In the genomic region with DNA sequence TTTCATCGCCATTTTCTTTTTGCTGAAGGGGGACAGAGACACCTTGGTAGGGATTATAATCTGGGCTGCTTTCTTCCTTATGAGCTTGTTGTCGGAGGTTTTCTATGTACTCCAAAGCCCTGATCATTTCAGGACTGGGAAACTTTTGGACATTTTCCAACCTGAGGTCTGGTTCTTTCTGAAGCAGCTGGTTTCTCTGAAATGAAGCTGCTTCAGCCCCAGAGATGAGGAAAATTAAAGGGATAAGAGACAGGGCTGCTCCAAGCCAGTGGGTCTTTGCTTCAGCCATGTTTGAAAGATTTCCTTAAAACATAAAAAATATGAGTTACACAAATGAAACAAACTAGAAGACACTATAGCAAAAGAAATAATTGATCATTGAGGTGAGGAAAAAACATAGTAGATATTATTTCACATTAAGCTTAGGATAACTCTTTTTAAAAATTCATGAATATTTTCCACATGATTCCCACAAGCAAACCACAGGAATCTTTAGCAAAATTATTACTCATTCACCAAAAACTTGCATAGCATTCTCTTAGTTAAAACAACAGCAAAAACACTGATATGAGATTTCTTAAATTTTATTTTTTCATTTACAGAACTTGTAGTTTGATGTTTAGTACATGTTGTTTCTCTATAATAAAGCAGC, we compare ENCODE assay signal across 17 cellular contexts. TPM values are rescaled to one million over a fixed set of nuclear protein-coding genes. Genes with fewer than 3 reads are reported as not detected.
DNase-seq lines count a peak whose midpoint lies in the region; ATAC-seq and TF ChIP-seq lines count a peak whose summit lies in the region.
"Had no signal": no experiment of that assay in that cellular context is flagged by ENCODE, and none has a peak within 500 bp of the region (broad histone marks: within the 10 kb centered on the region; RNA-seq: fewer than 3 reads in every experiment).

No MANE protein-coding gene starts in this region.

- no peak overlapping the region for H2BK15ac ChIP-seq in mesenchymal stem cell (ENCODE audit: low read depth, poor library complexity, severe bottlenecking)

- WGBS in mesenchymal stem cell, result 64% methylated on average over 2 of the region's 2 CpGs

- peaks cover 5% of the 10 kb centered on the region for H3K4me1 Mint-ChIP-seq in activated CD4-positive, alpha-beta memory T cell treated with anti-CD3 and anti-CD28 coated beads, Interleukin-2, amount 10 ng/mL, durations not matched to agents 7 days and 5 days
- H3K4me1 Mint-ChIP-seq: activated CD4-positive, alpha-beta T cell treated with anti-CD3 and anti-CD28 coated beads for 36 hours; stimulated activated naive CD8-positive, alpha-beta T cell treated with anti-CD3 and anti-CD28 coated beads, Interleukin-15, amount 100 ng/mL, for 72 hours had no signal

- H4K8ac ChIP-seq in mesenchymal stem cell (ENCODE audit: low read length), result no peak overlapping the region

- H3K4me1 ChIP-seq in BE2C (peaks cover 40% of the 10 kb centered on the region), mesenchymal stem cell (ENCODE audit: control insufficient read depth, insufficient read depth, low read depth, low read length) (no peaks in the 10 kb centered on the region)

- peak overlapping the region; percentile 80 for H3K9ac ChIP-seq in mesenchymal stem cell (ENCODE audit: low read length)

- ATAC-seq in HG03045 (IDR thresholded peaks at IDR 0.05; ENCODE audit: unreplicated experiment), result no peak
- ATAC-seq: activated CD4-positive, alpha-beta T cell treated with anti-CD3 and anti-CD28 coated beads for 36 hours; activated T-cell treated with anti-CD3 and anti-CD28 coated beads, Interleukin-2, amount 50 U/mL, for 72 hours; K562; stimulated activated naive CD8-positive, alpha-beta T cell treated with anti-CD3 and anti-CD28 coated beads, Interleukin-15, amount 100 ng/mL, for 72 hours had no signal

- peak overlapping the region; percentile 94 for H3K27ac ChIP-seq in mesenchymal stem cell (ENCODE audit: low read length, poor library complexity, severe bottlenecking)
- H3K27ac ChIP-seq: cardiac muscle cell had no signal

- no peak overlapping the region for H4K91ac ChIP-seq in mesenchymal stem cell (ENCODE audit: low read length)

- H3K4me3 ChIP-seq in BE2C (ENCODE audit: low read depth, low read length) (peak overlapping the region; percentile 92), cardiac fibroblast (replicated peaks in 1 of 2; ENCODE audit: low read depth in 2 of 2, low read length in 2 of 2) (no peak overlapping the region), mesenchymal stem cell (ENCODE audit: insufficient read depth in 1 of 2, low read depth in 1 of 2, low read length in 2 of 2) (peak overlapping the region in 1 of 2 experiments; percentile 16)
- H3K4me3 ChIP-seq: cardiac muscle cell, K562 had no signal

- H2BK120ac ChIP-seq in mesenchymal stem cell (ENCODE audit: low read depth, low read length), result peak overlapping the region; percentile 35

- H3K27me3 ChIP-seq in BE2C (no peaks in the 10 kb centered on the region), mesenchymal stem cell (ENCODE audit: control insufficient read depth in 1 of 2, insufficient read depth in 1 of 2, low read length in 2 of 2) (no peaks in the 10 kb centered on the region)

- H2BK5ac ChIP-seq in mesenchymal stem cell (ENCODE audit: low read depth, low read length, poor library complexity, severe bottlenecking), result peak overlapping the region; percentile 49

- peaks cover 38% of the 10 kb centered on the region for H3K36me3 ChIP-seq in BE2C
- no peaks in the 10 kb centered on the region for H3K36me3 ChIP-seq in mesenchymal stem cell (ENCODE audit: control insufficient read depth in 1 of 2, insufficient read depth in 2 of 2, low read depth in 1 of 2, low read length in 2 of 2)
- H3K36me3 ChIP-seq: cardiac muscle cell had no signal

- TF ChIP-seq CTCF in BE2C (IDR thresholded peaks at IDR 0.05; ENCODE audit: low read depth, low read length), result no peak
- no peak for TF ChIP-seq CTCF in cardiac fibroblast (IDR thresholded peaks at IDR 0.05; ENCODE audit: low read depth, low read length)

- peak overlapping the region; percentile 93 for H2AK5ac ChIP-seq in mesenchymal stem cell (ENCODE audit: low read length, severe bottlenecking)

- H3K9me3 Mint-ChIP-seq in activated CD4-positive, alpha-beta memory T cell treated with anti-CD3 and anti-CD28 coated beads, Interleukin-2, amount 10 ng/mL, durations not matched to agents 7 days and 5 days, result no peaks in the 10 kb centered on the region
- H3K9me3 Mint-ChIP-seq: activated T-cell treated with anti-CD3 and anti-CD28 coated beads, Interleukin-2, amount 50 U/mL, for 72 hours; stimulated activated naive CD8-positive, alpha-beta T cell treated with anti-CD3 and anti-CD28 coated beads, Interleukin-15, amount 100 ng/mL, for 72 hours had no signal

- CTCF ChIA-PET in activated CD4-positive, alpha-beta memory T cell treated with anti-CD3 and anti-CD28 coated beads, Interleukin-2, amount 10 ng/mL, durations not matched to agents 7 days and 5 days (lab: Charles Lee), result no interaction called here

- H3K27me3 Mint-ChIP-seq in activated CD4-positive, alpha-beta memory T cell treated with anti-CD3 and anti-CD28 coated beads, Interleukin-2, amount 10 ng/mL, durations not matched to agents 7 days and 5 days, result no peaks in the 10 kb centered on the region
- H3K27me3 Mint-ChIP-seq: activated CD4-positive, alpha-beta T cell treated with anti-CD3 and anti-CD28 coated beads for 36 hours had no signal

- H3K4ac ChIP-seq in mesenchymal stem cell (ENCODE audit: low read depth in 1 of 2, low read length in 2 of 2), result peak overlapping the region; percentile 35 to 80

- H3K14ac ChIP-seq in mesenchymal stem cell (ENCODE audit: low read length in 2 of 2), result no peak overlapping the region

- peak overlapping the region in 1 of 2 experiments; percentile 2 for H2BK12ac ChIP-seq in mesenchymal stem cell (ENCODE audit: low read length in 2 of 2)

- POLR2A ChIA-PET in activated CD4-positive, alpha-beta memory T cell treated with anti-CD3 and anti-CD28 coated beads, Interleukin-2, amount 10 ng/mL, durations not matched to agents 7 days and 5 days (lab: Charles Lee), result no interaction called here

- no peaks in the 10 kb centered on the region for H3K36me3 Mint-ChIP-seq in activated CD4-positive, alpha-beta memory T cell treated with anti-CD3 and anti-CD28 coated beads, Interleukin-2, amount 10 ng/mL, durations not matched to agents 7 days and 5 days (ENCODE audit: low read depth)
- H3K36me3 Mint-ChIP-seq: CD4-positive, alpha-beta memory T cell had no signal

- H3K18ac ChIP-seq in mesenchymal stem cell (ENCODE audit: low read depth in 1 of 2, low read length in 2 of 2), result peak overlapping the region in 1 of 2 experiments; percentile 8

- DNase-seq in BE2C (peak; percentile 45), M059J (ENCODE audit: low read depth) (peak; percentile 85), cardiac fibroblast (ENCODE audit: low read depth in 2 of 2) (peak; percentile 88), mesenchymal stem cell (peak; percentile 74), nucleus accumbens (lab: John Stamatoyannopoulos, UW) (no peak), NCI-H345 treated with DMSO at 0.1 percent for 48 hours (lab: John Stamatoyannopoulos, UW; ENCODE audit: unreplicated experiment) (no peak)
- no peak for DNase-seq in activated CD4-positive, alpha-beta memory T cell treated with anti-CD3 and anti-CD28 coated beads, Interleukin-2, amount 10 ng/mL, durations not matched to agents 7 days and 5 days
- DNase-seq: activated CD4-positive, alpha-beta T cell treated with anti-CD3 and anti-CD28 coated beads for 36 hours; activated T-cell treated with anti-CD3 and anti-CD28 coated beads, Interleukin-2, amount 50 U/mL, for 72 hours; CD4-positive, alpha-beta memory T cell; midbrain; NCI-H1930; stimulated activated naive CD8-positive, alpha-beta T cell treated with anti-CD3 and anti-CD28 coated beads, Interleukin-15, amount 100 ng/mL, for 72 hours; T-helper 1 cell had no signal

- no peaks in the 10 kb centered on the region for H3K79me1 ChIP-seq in mesenchymal stem cell (replicated peaks; ENCODE audit: low read length, poor library complexity, severe bottlenecking)

- peak overlapping the region; percentile 1 for H3K4me2 ChIP-seq in mesenchymal stem cell (ENCODE audit: low read length, poor library complexity, severe bottlenecking)

- no peak overlapping the region for H3K27ac Mint-ChIP-seq in activated CD4-positive, alpha-beta memory T cell treated with anti-CD3 and anti-CD28 coated beads, Interleukin-2, amount 10 ng/mL, durations not matched to agents 7 days and 5 days
- H3K27ac Mint-ChIP-seq: activated CD4-positive, alpha-beta T cell treated with anti-CD3 and anti-CD28 coated beads for 36 hours; activated T-cell treated with anti-CD3 and anti-CD28 coated beads, Interleukin-2, amount 50 U/mL, for 72 hours; CD4-positive, alpha-beta memory T cell; stimulated activated naive CD8-positive, alpha-beta T cell treated with anti-CD3 and anti-CD28 coated beads, Interleukin-15, amount 100 ng/mL, for 72 hours had no signal

- H3K9me3 ChIP-seq in BE2C (no peaks in the 10 kb centered on the region), mesenchymal stem cell (ENCODE audit: control insufficient read depth, low read length) (no peaks in the 10 kb centered on the region)

- no peak overlapping the region for H2AFZ ChIP-seq in mesenchymal stem cell (ENCODE audit: low read depth, low read length)

- no peak overlapping the region for H3K4me3 Mint-ChIP-seq in activated CD4-positive, alpha-beta memory T cell treated with anti-CD3 and anti-CD28 coated beads, Interleukin-2, amount 10 ng/mL, durations not matched to agents 7 days and 5 days
- H3K4me3 Mint-ChIP-seq: activated CD4-positive, alpha-beta T cell treated with anti-CD3 and anti-CD28 coated beads for 36 hours; activated T-cell treated with anti-CD3 and anti-CD28 coated beads, Interleukin-2, amount 50 U/mL, for 72 hours; CD4-positive, alpha-beta memory T cell; stimulated activated naive CD8-positive, alpha-beta T cell treated with anti-CD3 and anti-CD28 coated beads, Interleukin-15, amount 100 ng/mL, for 72 hours had no signal

- H3K23ac ChIP-seq in mesenchymal stem cell (ENCODE audit: low read length in 2 of 2), result no peak overlapping the region

RNA-seq across cellular contexts. Expression of a gene that starts 3.0 kb away (rescaled TPM):
- polyA plus RNA-seq in BE2C (2012; ENCODE audit: insufficient read depth, insufficient read length, low read depth), result 592 TPM
- 14.0 and 18.0 TPM in 2 replicates for total RNA-seq in M059J (2014; rRNA removed; shearing (Covaris generic))
- 104 TPM for polyA plus RNA-seq in mesenchymal stem cell (2013, experiment 1 of 2)
- 104 TPM for polyA plus RNA-seq in mesenchymal stem cell (2013, experiment 2 of 2)
- total RNA-seq in activated CD4-positive, alpha-beta memory T cell treated with anti-CD3 and anti-CD28 coated beads, Interleukin-2, amount 10 ng/mL, durations not matched to agents 7 days and 5 days, result under 1 TPM in 1 of 2 experiments, not detected in 1; 0.15 TPM
- total RNA-seq: activated CD4-positive, alpha-beta T cell treated with anti-CD3 and anti-CD28 coated beads for 36 hours; activated T-cell treated with anti-CD3 and anti-CD28 coated beads, Interleukin-2, amount 50 U/mL, for 72 hours; cardiac muscle cell; CD4-positive, alpha-beta memory T cell had no signal
- polyA plus RNA-seq: cardiac muscle cell; CD4-positive, alpha-beta memory T cell had no signal

Comparison
In these comparisons a context has a peak if more than half of its experiments do, and no peak if none do; other contexts are left out.
1. DNase-seq: peak in BE2C (single experiment), M059J (single experiment), cardiac fibroblast (2 of 2) and mesenchymal stem cell (single experiment); none in nucleus accumbens (0 of 56), activated CD4-positive, alpha-beta memory T cell treated with anti-CD3 and anti-CD28 coated beads, Interleukin-2, amount 10 ng/mL, durations not matched to agents 7 days and 5 days (single experiment) and NCI-H345 treated with DMSO at 0.1 percent for 48 hours (single experiment).
2. RNA of a gene that starts 3.0 kb away (total RNA-seq): 14.0 to 18.0 TPM in M059J; 0.15 TPM in activated CD4-positive, alpha-beta memory T cell treated with anti-CD3 and anti-CD28 coated beads, Interleukin-2, amount 10 ng/mL, durations not matched to agents 7 days and 5 days; every median in the first group is over 10 times any median in the second.